Comparison of ENCODE assay signal across 15 cellular contexts in genomic region chr17:39706921-39707337, GRCh38. TPM values are rescaled to one million over a fixed set of nuclear protein-coding genes. Genes with fewer than 3 reads are reported as not detected.
DNase-seq lines count a peak whose midpoint lies in the region; ATAC-seq and TF ChIP-seq lines count a peak whose summit lies in the region.
"Had no signal": no experiment of that assay in that cellular context is flagged by ENCODE, and none has a peak within 500 bp of the region (broad histone marks: within the 10 kb centered on the region; RNA-seq: fewer than 3 reads in every experiment).

No MANE protein-coding gene starts in this region.

- CTCF ChIA-PET in activated CD4-positive, alpha-beta T cell treated with anti-CD3 and anti-CD28 coated beads, Interleukin-2, amount 10 ng/mL, durations not matched to agents 7 days and 5 days (lab: Charles Lee) = interaction anchor here (1.1 kb wide), 1 partner anchor 11 kb away, joined by 4 read pairs; no protein-coding TSS in a partner anchor

- H3K27ac ChIP-seq in esophagus squamous epithelium = peak overlapping the region; percentile 86 to 97 (median 92)
- H3K27ac ChIP-seq in effector memory CD4-positive, alpha-beta T cell (ENCODE audit: insufficient read depth, low read length, poor library complexity, severe bottlenecking) = no peak overlapping the region
- H3K27ac ChIP-seq: psoas muscle had no signal

- no peaks in the 10 kb centered on the region for H3K9me3 Mint-ChIP-seq in activated CD4-positive, alpha-beta T cell treated with anti-CD3 and anti-CD28 coated beads, Interleukin-2, amount 10 ng/mL, durations not matched to agents 7 days and 5 days
- H3K9me3 Mint-ChIP-seq in stimulated activated effector memory CD8-positive, alpha-beta T cell treated with anti-CD3 and anti-CD28 coated beads, Interleukin-12 subunit alpha, Interleukin-12 subunit beta, amount 100 ng/mL, for 72 hours = no peaks in the 10 kb centered on the region

- no peak for TF ChIP-seq CTCF in esophagus squamous epithelium (IDR thresholded peaks at IDR 0.05)

- no peaks in the 10 kb centered on the region for H3K36me3 Mint-ChIP-seq in activated CD4-positive, alpha-beta T cell treated with anti-CD3 and anti-CD28 coated beads, Interleukin-2, amount 10 ng/mL, durations not matched to agents 7 days and 5 days (ENCODE audit: low read depth)
- H3K36me3 Mint-ChIP-seq in stimulated activated effector memory CD8-positive, alpha-beta T cell treated with anti-CD3 and anti-CD28 coated beads, Interleukin-12 subunit alpha, Interleukin-12 subunit beta, amount 100 ng/mL, for 72 hours = no peaks in the 10 kb centered on the region

- H3K4me1 ChIP-seq in esophagus squamous epithelium = peaks cover 27 to 66% (median 42%) of the 10 kb centered on the region in 3 donors
- H3K4me1 ChIP-seq in effector memory CD4-positive, alpha-beta T cell (ENCODE audit: control insufficient read depth, insufficient read depth, low read length, poor library complexity, severe bottlenecking) = peaks cover 10% of the 10 kb centered on the region

- no peaks in the 10 kb centered on the region for H3K9me3 ChIP-seq in esophagus squamous epithelium
- H3K9me3 ChIP-seq in effector memory CD4-positive, alpha-beta T cell (ENCODE audit: control insufficient read depth, low read length) = no peaks in the 10 kb centered on the region
- H3K9me3 ChIP-seq: heart left ventricle, psoas muscle had no signal

- no peak overlapping the region for H3K4me3 Mint-ChIP-seq in activated CD4-positive, alpha-beta T cell treated with anti-CD3 and anti-CD28 coated beads, Interleukin-2, amount 10 ng/mL, durations not matched to agents 7 days and 5 days
- no peak overlapping the region for H3K4me3 Mint-ChIP-seq in stimulated activated effector memory CD8-positive, alpha-beta T cell treated with anti-CD3 and anti-CD28 coated beads, Interleukin-12 subunit alpha, Interleukin-12 subunit beta, amount 100 ng/mL, for 72 hours

- POLR2A ChIA-PET in activated CD4-positive, alpha-beta T cell treated with anti-CD3 and anti-CD28 coated beads, Interleukin-2, amount 10 ng/mL, durations not matched to agents 7 days and 5 days (lab: Charles Lee) = no interaction called here

- intact Hi-C loops in esophagus squamous epithelium (cut with DNase I) = no loop called here

- H3K36me3 ChIP-seq in esophagus squamous epithelium = peaks cover 19 to 53% (median 25%) of the 10 kb centered on the region in 3 donors
- no peaks in the 10 kb centered on the region for H3K36me3 ChIP-seq in effector memory CD4-positive, alpha-beta T cell (ENCODE audit: control insufficient read depth, insufficient read depth, low read length)

- no peak for ATAC-seq in stimulated activated effector memory CD8-positive, alpha-beta T cell treated with anti-CD3 and anti-CD28 coated beads, Interleukin-12 subunit alpha, Interleukin-12 subunit beta, amount 100 ng/mL, for 72 hours
- ATAC-seq: HCT116 had no signal

- peak overlapping the region in 3 of 4 donors; percentile 26 to 41 (median 30) for H3K4me3 ChIP-seq in esophagus squamous epithelium
- no peak overlapping the region for H3K4me3 ChIP-seq in effector memory CD4-positive, alpha-beta T cell (ENCODE audit: insufficient read depth, low read depth, low read length, poor library complexity, severe bottlenecking)
- H3K4me3 ChIP-seq: heart left ventricle, psoas muscle had no signal

- WGBS in esophagus squamous epithelium, 2 donors = 54 to 75% methylated on average over 6 of the region's 7 CpGs

- H3K4me1 Mint-ChIP-seq in activated CD4-positive, alpha-beta T cell treated with anti-CD3 and anti-CD28 coated beads, Interleukin-2, amount 10 ng/mL, durations not matched to agents 7 days and 5 days = peaks cover 28% of the 10 kb centered on the region
- peaks cover 28% of the 10 kb centered on the region for H3K4me1 Mint-ChIP-seq in stimulated activated effector memory CD8-positive, alpha-beta T cell treated with anti-CD3 and anti-CD28 coated beads, Interleukin-12 subunit alpha, Interleukin-12 subunit beta, amount 100 ng/mL, for 72 hours

- H3K27me3 Mint-ChIP-seq in activated CD4-positive, alpha-beta T cell treated with anti-CD3 and anti-CD28 coated beads, Interleukin-2, amount 10 ng/mL, durations not matched to agents 7 days and 5 days = peaks cover 14% of the 10 kb centered on the region

- no peaks in the 10 kb centered on the region for H3K27me3 ChIP-seq in esophagus squamous epithelium
- peaks cover under 1% of the 10 kb centered on the region for H3K27me3 ChIP-seq in effector memory CD4-positive, alpha-beta T cell (replicated peaks; ENCODE audit: control insufficient read depth, insufficient read depth, low read length, poor library complexity, severe bottlenecking)
- H3K27me3 ChIP-seq: heart left ventricle had no signal

- DNase-seq in activated CD4-positive, alpha-beta T cell treated with anti-CD3 and anti-CD28 coated beads, Interleukin-2, amount 10 ng/mL, durations not matched to agents 7 days and 5 days = peak; percentile 46
- no peak for DNase-seq in activated CD4-positive, alpha-beta T cell treated with anti-CD3 and anti-CD28 coated beads for 4 hours
- DNase-seq in RPMI8226 (peak; percentile 40), esophagus squamous epithelium (lab: John Stamatoyannopoulos, UW) (no peak), erythroblast (lab: John Stamatoyannopoulos, UW) (no peak), AG08395 (ENCODE audit: low spot score) (no peak)
- DNase-seq in stimulated activated effector memory CD8-positive, alpha-beta T cell treated with anti-CD3 and anti-CD28 coated beads, Interleukin-12 subunit alpha, Interleukin-12 subunit beta, amount 100 ng/mL, for 72 hours (ENCODE audit: low spot score in 2 of 2) = no peak
- DNase-seq in effector memory CD4-positive, alpha-beta T cell = no peak
- DNase-seq: ACHN; activated CD4-positive, alpha-beta T cell treated with anti-CD3 and anti-CD28 coated beads, Interleukin-2, amount 50 U/mL, for 1 hour; NCI-H1105 treated with DMSO at 0.1 percent for 48 hours; psoas muscle; stimulated activated CD4-positive, alpha-beta T cell treated with anti-CD3 and anti-CD28 coated beads, Interleukin-4, amount 100 ng/mL, for 4 hours had no signal

- TF ChIP-seq POLR2A in esophagus squamous epithelium (IDR thresholded peaks at IDR 0.05) = no peak
- TF ChIP-seq POLR2A in erythroblast (IDR thresholded peaks at IDR 0.05; ENCODE audit: low read length) = no peak

- H3K27ac Mint-ChIP-seq in activated CD4-positive, alpha-beta T cell treated with anti-CD3 and anti-CD28 coated beads, Interleukin-2, amount 10 ng/mL, durations not matched to agents 7 days and 5 days = peak overlapping the region; percentile 64
- peak overlapping the region; percentile 87 for H3K27ac Mint-ChIP-seq in stimulated activated effector memory CD8-positive, alpha-beta T cell treated with anti-CD3 and anti-CD28 coated beads, Interleukin-12 subunit alpha, Interleukin-12 subunit beta, amount 100 ng/mL, for 72 hours

RNA-seq across cellular contexts. Expression of gene ERBB2, which starts 7.1 kb away (rescaled TPM):
- total RNA-seq in activated CD4-positive, alpha-beta T cell treated with anti-CD3 and anti-CD28 coated beads, Interleukin-2, amount 10 ng/mL, durations not matched to agents 7 days and 5 days = 1 to 10 TPM; 4.5 to 4.6 TPM
- total RNA-seq in esophagus squamous epithelium = 100 to 1,000 TPM in 1 of 4 donors, 10 to 100 TPM in 3; 75.2 to 170 (median 86.5) TPM

RNA-seq across cellular contexts. Expression of gene PGAP3, which starts 19.1 kb away (rescaled TPM):
- total RNA-seq in activated CD4-positive, alpha-beta T cell treated with anti-CD3 and anti-CD28 coated beads, Interleukin-2, amount 10 ng/mL, durations not matched to agents 7 days and 5 days = 10 to 100 TPM; 27.0 to 30.6 TPM
- 10 to 100 TPM; 10.7 to 34.2 (median 19.2) TPM for total RNA-seq in esophagus squamous epithelium

RNA-seq across cellular contexts. Expression of gene MIEN1, which starts 23.4 kb away (rescaled TPM):
- 10 to 100 TPM; 49.7 to 50.2 TPM for total RNA-seq in activated CD4-positive, alpha-beta T cell treated with anti-CD3 and anti-CD28 coated beads, Interleukin-2, amount 10 ng/mL, durations not matched to agents 7 days and 5 days
- 10 to 100 TPM; 44.4 to 55.2 (median 53.2) TPM for total RNA-seq in esophagus squamous epithelium

RNA-seq across cellular contexts. Expression of gene GRB7, which starts 30.8 kb away (rescaled TPM):
- total RNA-seq in activated CD4-positive, alpha-beta T cell treated with anti-CD3 and anti-CD28 coated beads, Interleukin-2, amount 10 ng/mL, durations not matched to agents 7 days and 5 days = under 1 TPM; 0.69 to 0.81 TPM
- total RNA-seq in esophagus squamous epithelium = 10 to 100 TPM; 25.1 to 62.1 (median 55.9) TPM
- total RNA-seq: psoas muscle had no signal

RNA-seq across cellular contexts. Expression of gene PNMT, which starts 38.7 kb away (rescaled TPM):
- under 1 TPM in 1 of 2 experiments, not detected in 1; 0.19 TPM for total RNA-seq in activated CD4-positive, alpha-beta T cell treated with anti-CD3 and anti-CD28 coated beads, Interleukin-2, amount 10 ng/mL, durations not matched to agents 7 days and 5 days
- total RNA-seq in esophagus squamous epithelium = 1 to 10 TPM in 2 of 4 donors, under 1 TPM in 2; 0.26 to 8.4 (median 1.3) TPM

Comparison
In these comparisons a context has a peak if more than half of its experiments do, and no peak if none do; other contexts are left out.
1. DNase-seq: peak in activated CD4-positive, alpha-beta T cell treated with anti-CD3 and anti-CD28 coated beads, Interleukin-2, amount 10 ng/mL, durations not matched to agents 7 days and 5 days (single experiment) and RPMI8226 (single experiment); none in activated CD4-positive, alpha-beta T cell treated with anti-CD3 and anti-CD28 coated beads for 4 hours (0 of 2), esophagus squamous epithelium (single experiment), stimulated activated effector memory CD8-positive, alpha-beta T cell treated with anti-CD3 and anti-CD28 coated beads, Interleukin-12 subunit alpha, Interleukin-12 subunit beta, amount 100 ng/mL, for 72 hours (0 of 2), effector memory CD4-positive, alpha-beta T cell (0 of 3), erythroblast (0 of 2) and AG08395 (single experiment).
2. RNA of gene ERBB2, which starts 7.1 kb away (total RNA-seq): 75.2 to 170 TPM in esophagus squamous epithelium; 4.5 to 4.6 TPM in activated CD4-positive, alpha-beta T cell treated with anti-CD3 and anti-CD28 coated beads, Interleukin-2, amount 10 ng/mL, durations not matched to agents 7 days and 5 days; every median in the first group is over 10 times any median in the second.